13 cellular contexts compared by ENCODE assay signal in genomic region chr1:153841463-153841994, GRCh38.
DNase-seq lines count a peak whose midpoint lies in the region; ATAC-seq and TF ChIP-seq lines count a peak whose summit lies in the region.
"Had no signal": no experiment of that assay in that cellular context is flagged by ENCODE, and none has a peak within 500 bp of the region (broad histone marks: within the 10 kb centered on the region; RNA-seq: fewer than 3 reads in every experiment).

No MANE protein-coding gene starts in this region.

- DNase-seq in activated T-cell treated with anti-CD3 and anti-CD28 coated beads, Interleukin-2, amount 50 U/mL, for 24 hours, result no peak
- DNase-seq in activated T-cell treated with anti-CD3 and anti-CD28 coated beads, Interleukin-2, amount 50 U/mL, for 72 hours, result no peak
- DNase-seq in LHCN-M2 (ENCODE audit: low read depth), result peak; percentile 44
- no peak for DNase-seq in chondrocyte (ENCODE audit: low spot score)
- DNase-seq in stimulated activated effector memory CD8-positive, alpha-beta T cell treated with anti-CD3 and anti-CD28 coated beads, Interleukin-12 subunit alpha, Interleukin-12 subunit beta, amount 100 ng/mL, for 72 hours (ENCODE audit: low spot score in 2 of 2), result no peak
- DNase-seq in DMS153 (lab: John Stamatoyannopoulos, UW), result no peak
- no peak for DNase-seq in activated CD4-positive, CD25-positive, alpha-beta regulatory T cell treated with anti-CD3 and anti-CD28 coated beads, Interleukin-2, amount 50 U/mL, for 72 hours
- DNase-seq in hypothalamus (lab: John Stamatoyannopoulos, UW), result no peak
- DNase-seq: activated gamma-delta T cell treated with Interleukin-2 at 50 U/mL for 16 hours; effector CD8-positive, alpha-beta T cell; stimulated activated CD4-positive, alpha-beta T cell treated with anti-CD3 and anti-CD28 coated beads, Interleukin-2, amount 100 ng/mL, for 24 hours had no signal

- ATAC-seq in activated T-cell treated with anti-CD3 and anti-CD28 coated beads, Interleukin-2, amount 50 U/mL, for 72 hours (replicated peaks in 1 of 2), result no peak
- ATAC-seq in stimulated activated effector memory CD8-positive, alpha-beta T cell treated with anti-CD3 and anti-CD28 coated beads, Interleukin-12 subunit alpha, Interleukin-12 subunit beta, amount 100 ng/mL, for 72 hours, result no peak
- ATAC-seq: A549, foreskin keratinocyte had no signal

- peak overlapping the region; percentile 61 for H3K27ac Mint-ChIP-seq in activated T-cell treated with anti-CD3 and anti-CD28 coated beads, Interleukin-2, amount 50 U/mL, for 24 hours
- H3K27ac Mint-ChIP-seq in activated T-cell treated with anti-CD3 and anti-CD28 coated beads, Interleukin-2, amount 50 U/mL, for 72 hours, result no peak overlapping the region
- peak overlapping the region; percentile 45 for H3K27ac Mint-ChIP-seq in chondrocyte (ENCODE audit: unreplicated experiment)
- H3K27ac Mint-ChIP-seq in stimulated activated effector memory CD8-positive, alpha-beta T cell treated with anti-CD3 and anti-CD28 coated beads, Interleukin-12 subunit alpha, Interleukin-12 subunit beta, amount 100 ng/mL, for 72 hours, result peak overlapping the region; percentile 7

- TF ChIP-seq CTCF in chondrocyte (IDR thresholded peaks at IDR 0.05), result no peak

- peaks cover 42% of the 10 kb centered on the region for H3K4me1 Mint-ChIP-seq in activated T-cell treated with anti-CD3 and anti-CD28 coated beads, Interleukin-2, amount 50 U/mL, for 24 hours (ENCODE audit: low read depth)
- H3K4me1 Mint-ChIP-seq in activated T-cell treated with anti-CD3 and anti-CD28 coated beads, Interleukin-2, amount 50 U/mL, for 72 hours (ENCODE audit: low read depth), result peaks cover 28% of the 10 kb centered on the region
- H3K4me1 Mint-ChIP-seq in chondrocyte (ENCODE audit: low read depth), result peaks cover 21% of the 10 kb centered on the region
- H3K4me1 Mint-ChIP-seq in stimulated activated effector memory CD8-positive, alpha-beta T cell treated with anti-CD3 and anti-CD28 coated beads, Interleukin-12 subunit alpha, Interleukin-12 subunit beta, amount 100 ng/mL, for 72 hours, result peaks cover 42% of the 10 kb centered on the region

- no peaks in the 10 kb centered on the region for H3K27me3 Mint-ChIP-seq in activated T-cell treated with anti-CD3 and anti-CD28 coated beads, Interleukin-2, amount 50 U/mL, for 24 hours
- no peaks in the 10 kb centered on the region for H3K27me3 Mint-ChIP-seq in activated T-cell treated with anti-CD3 and anti-CD28 coated beads, Interleukin-2, amount 50 U/mL, for 72 hours (ENCODE audit: low read depth)
- H3K27me3 Mint-ChIP-seq in chondrocyte (ENCODE audit: low read depth), result no peaks in the 10 kb centered on the region

- peaks cover 18% of the 10 kb centered on the region for H3K36me3 Mint-ChIP-seq in activated T-cell treated with anti-CD3 and anti-CD28 coated beads, Interleukin-2, amount 50 U/mL, for 24 hours (ENCODE audit: low read depth)
- no peaks in the 10 kb centered on the region for H3K36me3 Mint-ChIP-seq in activated T-cell treated with anti-CD3 and anti-CD28 coated beads, Interleukin-2, amount 50 U/mL, for 72 hours (ENCODE audit: insufficient read depth in 2 of 2)
- peaks cover 4% of the 10 kb centered on the region for H3K36me3 Mint-ChIP-seq in chondrocyte (ENCODE audit: low read depth)
- peaks cover 31% of the 10 kb centered on the region for H3K36me3 Mint-ChIP-seq in stimulated activated effector memory CD8-positive, alpha-beta T cell treated with anti-CD3 and anti-CD28 coated beads, Interleukin-12 subunit alpha, Interleukin-12 subunit beta, amount 100 ng/mL, for 72 hours

- no peak overlapping the region for H3K4me3 Mint-ChIP-seq in activated T-cell treated with anti-CD3 and anti-CD28 coated beads, Interleukin-2, amount 50 U/mL, for 24 hours
- H3K4me3 Mint-ChIP-seq in activated T-cell treated with anti-CD3 and anti-CD28 coated beads, Interleukin-2, amount 50 U/mL, for 72 hours, result no peak overlapping the region
- no peak overlapping the region for H3K4me3 Mint-ChIP-seq in chondrocyte (ENCODE audit: unreplicated experiment)
- H3K4me3 Mint-ChIP-seq in stimulated activated effector memory CD8-positive, alpha-beta T cell treated with anti-CD3 and anti-CD28 coated beads, Interleukin-12 subunit alpha, Interleukin-12 subunit beta, amount 100 ng/mL, for 72 hours, result no peak overlapping the region

- H3K9me3 Mint-ChIP-seq in activated T-cell treated with anti-CD3 and anti-CD28 coated beads, Interleukin-2, amount 50 U/mL, for 24 hours, result no peaks in the 10 kb centered on the region
- no peaks in the 10 kb centered on the region for H3K9me3 Mint-ChIP-seq in activated T-cell treated with anti-CD3 and anti-CD28 coated beads, Interleukin-2, amount 50 U/mL, for 72 hours
- H3K9me3 Mint-ChIP-seq in chondrocyte (ENCODE audit: low read depth), result peaks cover 5% of the 10 kb centered on the region
- no peaks in the 10 kb centered on the region for H3K9me3 Mint-ChIP-seq in stimulated activated effector memory CD8-positive, alpha-beta T cell treated with anti-CD3 and anti-CD28 coated beads, Interleukin-12 subunit alpha, Interleukin-12 subunit beta, amount 100 ng/mL, for 72 hours
